In genomic region chr9:9215050-9215449, GRCh38 we compare ENCODE assay signal across 20 cellular contexts.
"Had no signal": no experiment of that assay in that cellular context is flagged by ENCODE, and none has a peak within 500 bp of the region (broad histone marks: within the 10 kb centered on the region; RNA-seq: fewer than 3 reads in every experiment).

No MANE protein-coding gene starts in this region.

- H3K36me3 ChIP-seq: esophagus squamous epithelium, gastroesophageal sphincter, ovary, suprapubic skin, thyroid gland had no signal

- H3K9me3 ChIP-seq: esophagus squamous epithelium, gastroesophageal sphincter, ovary, suprapubic skin, thyroid gland had no signal

- H3K4me3 ChIP-seq: esophagus squamous epithelium, gastroesophageal sphincter, ovary, suprapubic skin, thyroid gland had no signal

- H3K4me1 ChIP-seq: gastroesophageal sphincter, suprapubic skin, thyroid gland had no signal

- FAIRE-seq: endometrium, kidney, urothelium cell line had no signal

- H3K27me3 ChIP-seq: esophagus squamous epithelium, gastroesophageal sphincter, ovary, suprapubic skin, thyroid gland had no signal

- H3K27ac Mint-ChIP-seq: naive thymus-derived CD4-positive, alpha-beta T cell; stimulated activated effector memory CD8-positive, alpha-beta T cell treated with anti-CD3 and anti-CD28 coated beads, Interleukin-12 subunit alpha, Interleukin-12 subunit beta, amount 100 ng/mL, for 72 hours; type B pancreatic cell had no signal

- H3K9me3 Mint-ChIP-seq: type B pancreatic cell had no signal

- H3K27ac ChIP-seq: epithelial cell of prostate, esophagus squamous epithelium, gastroesophageal sphincter, ovary, suprapubic skin, thyroid gland had no signal

- H3K36me3 Mint-ChIP-seq: naive thymus-derived CD4-positive, alpha-beta T cell; stimulated activated effector memory CD8-positive, alpha-beta T cell treated with anti-CD3 and anti-CD28 coated beads, Interleukin-12 subunit alpha, Interleukin-12 subunit beta, amount 100 ng/mL, for 72 hours; type B pancreatic cell had no signal

- ATAC-seq: gastroesophageal sphincter; left cardiac atrium; naive thymus-derived CD4-positive, alpha-beta T cell; right cardiac atrium; stimulated activated effector memory CD8-positive, alpha-beta T cell treated with anti-CD3 and anti-CD28 coated beads, Interleukin-12 subunit alpha, Interleukin-12 subunit beta, amount 100 ng/mL, for 72 hours; stimulated activated naive CD8-positive, alpha-beta T cell treated with anti-CD3 and anti-CD28 coated beads, Interleukin-15, Interleukin-2, amounts not matched to agents 100 U/mL and 50 U/mL, for 24 hours had no signal

- DNase-seq: effector memory CD4-positive, alpha-beta T cell; esophagus squamous epithelium; foreskin fibroblast; kidney; left cardiac atrium; mesendoderm; naive thymus-derived CD4-positive, alpha-beta T cell; ovary; right cardiac atrium; stimulated activated CD4-positive, alpha-beta T cell treated with anti-CD3 and anti-CD28 coated beads, Interleukin-4, amount 100 ng/mL, for 1 hour; stimulated activated CD8-positive, alpha-beta memory T cell treated with anti-CD3 and anti-CD28 coated beads, Interleukin-4, amount 100 ng/mL, for 48 hours; stimulated activated naive CD8-positive, alpha-beta T cell treated with anti-CD3 and anti-CD28 coated beads, Interleukin-15, Interleukin-2, amounts not matched to agents 100 U/mL and 50 U/mL, for 24 hours; thyroid gland had no signal
